Comparison of ENCODE assay signal across 8 cellular contexts in the genomic region with DNA sequence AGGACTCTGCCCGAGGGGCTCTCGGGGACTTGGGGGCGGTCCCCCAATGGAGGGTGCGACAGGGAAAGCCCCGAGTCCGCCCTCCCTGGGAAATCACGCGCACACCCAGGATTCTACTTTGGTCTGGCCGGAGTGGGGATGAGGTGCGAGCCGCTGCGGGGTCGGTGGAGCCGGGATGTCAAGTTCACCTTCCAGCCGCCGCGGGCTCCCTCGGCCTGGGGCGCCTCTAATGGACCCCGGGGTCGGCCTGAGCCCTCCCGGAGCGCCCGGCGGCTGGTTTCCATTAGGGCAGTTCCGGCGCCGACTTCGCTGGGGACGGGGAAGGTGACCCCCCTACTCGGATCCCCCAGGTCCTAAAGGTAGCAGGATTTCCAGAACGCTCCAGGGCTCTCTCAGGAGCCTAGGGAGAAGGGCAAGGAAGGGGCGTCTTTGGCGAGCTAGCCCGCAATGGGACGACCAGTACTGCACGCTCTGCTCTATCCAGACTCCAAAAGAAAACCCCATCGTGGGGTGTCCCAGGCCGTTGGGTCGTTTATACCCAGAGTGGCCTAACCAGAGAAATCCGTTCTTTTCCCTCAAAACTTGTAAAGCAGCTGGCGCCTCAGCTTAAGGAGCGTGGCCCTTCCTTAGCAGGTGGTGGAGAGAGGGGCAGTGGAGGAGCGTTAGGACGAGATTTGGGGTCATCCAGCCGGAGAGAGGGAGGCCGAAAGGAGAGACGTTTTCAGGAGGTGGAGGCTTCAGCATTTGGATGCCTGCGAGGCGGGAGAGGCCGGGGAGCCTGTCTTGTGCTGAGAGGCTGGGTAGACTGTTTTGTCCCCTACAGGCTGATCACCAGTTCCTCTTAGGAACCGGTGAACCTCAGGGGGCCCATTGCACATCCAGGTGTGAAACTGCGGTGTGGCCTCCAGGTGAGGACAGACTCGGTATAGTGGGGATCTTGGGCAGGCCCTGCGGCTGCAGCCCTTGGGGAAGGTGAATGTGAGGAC. TPM values are rescaled to one million over a fixed set of nuclear protein-coding genes. Genes with fewer than 3 reads are reported as not detected.
DNase-seq lines count a peak whose midpoint lies in the region; ATAC-seq and TF ChIP-seq lines count a peak whose summit lies in the region.

No MANE protein-coding gene starts in this region.

- POLR2A ChIA-PET in AG04449 (lab: Yijun Ruan, JAX): no interaction called here
- POLR2A ChIA-PET in RWPE1 (lab: Yijun Ruan, JAX; ENCODE audit: low non-redundant PET): no interaction called here
- POLR2A ChIA-PET in activated CD4-positive, alpha-beta T cell treated with anti-CD3 and anti-CD28 coated beads for 36 hours (lab: Charles Lee): no interaction called here

- H3K27ac Mint-ChIP-seq in natural killer cell treated with Interleukin-12 subunit alpha and Interleukin-12 subunit beta and Interleukin-15 and Interleukin-18, amount 100 ng/mL, for 72 hours: no peak overlapping the region
- H3K27ac Mint-ChIP-seq in activated CD4-positive, alpha-beta T cell treated with anti-CD3 and anti-CD28 coated beads for 36 hours: no peak overlapping the region

- DNase-seq in AG04449 (ENCODE audit: low read depth, low spot score) (no peak), NCI-H2227 (lab: John Stamatoyannopoulos, UW; ENCODE audit: unreplicated experiment) (peak; percentile 67), epithelial cell of proximal tubule (ENCODE audit: low read depth) (no peak), RKO (ENCODE audit: low spot score) (no peak), UCSD-AML1 (lab: John Stamatoyannopoulos, UW; ENCODE audit: unreplicated experiment) (no peak), RWPE1 (ENCODE audit: low spot score) (no peak)
- DNase-seq in natural killer cell treated with Interleukin-12 subunit alpha and Interleukin-12 subunit beta and Interleukin-15 and Interleukin-18, amount 100 ng/mL, for 72 hours (ENCODE audit: low spot score): peak; percentile 48
- no peak for DNase-seq in activated CD4-positive, alpha-beta T cell treated with anti-CD3 and anti-CD28 coated beads for 36 hours

- no peaks in the 10 kb centered on the region for H3K36me3 Mint-ChIP-seq in natural killer cell treated with Interleukin-12 subunit alpha and Interleukin-12 subunit beta and Interleukin-15 and Interleukin-18, amount 100 ng/mL, for 72 hours
- no peaks in the 10 kb centered on the region for H3K36me3 Mint-ChIP-seq in activated CD4-positive, alpha-beta T cell treated with anti-CD3 and anti-CD28 coated beads for 36 hours (ENCODE audit: low read depth)

- intact Hi-C loops in activated CD4-positive, alpha-beta T cell treated with anti-CD3 and anti-CD28 coated beads for 36 hours (cut with DNase I, micrococcal nuclease): loop anchor here in 1 of 2 experiments (5.0 kb wide), 1 partner anchor 37 kb away; no protein-coding TSS in a partner anchor

- TF ChIP-seq CTCF in AG04449 (IDR thresholded peaks at IDR 0.05; ENCODE audit: insufficient read depth, low read length, missing control alignments) (no peak), epithelial cell of proximal tubule (conservative IDR thresholded peaks at IDR 0.05; ENCODE audit: low read depth, low read length) (no peak), RWPE1 (conservative IDR thresholded peaks at IDR 0.05; ENCODE audit: low read depth) (no peak)

- no peak for ATAC-seq in natural killer cell treated with Interleukin-12 subunit alpha and Interleukin-12 subunit beta and Interleukin-15 and Interleukin-18, amount 100 ng/mL, for 72 hours
- no peak for ATAC-seq in activated CD4-positive, alpha-beta T cell treated with anti-CD3 and anti-CD28 coated beads for 36 hours

- CTCF ChIA-PET in AG04449 (lab: Yijun Ruan, JAX): interaction anchor here (2.3 kb wide), 1 partner anchor 38 kb away, joined by 6 read pairs; no protein-coding TSS in a partner anchor
- CTCF ChIA-PET in RWPE1 (lab: Yijun Ruan, JAX): no interaction called here
- CTCF ChIA-PET in activated CD4-positive, alpha-beta T cell treated with anti-CD3 and anti-CD28 coated beads for 36 hours (lab: Charles Lee): interaction anchor here (1.1 to 1.6 kb wide), 2 partner anchors 8 to 39 kb away, joined by 4 to 5 read pairs; no protein-coding TSS in a partner anchor

- H3K9me3 Mint-ChIP-seq in natural killer cell treated with Interleukin-12 subunit alpha and Interleukin-12 subunit beta and Interleukin-15 and Interleukin-18, amount 100 ng/mL, for 72 hours: no peaks in the 10 kb centered on the region
- H3K9me3 Mint-ChIP-seq in activated CD4-positive, alpha-beta T cell treated with anti-CD3 and anti-CD28 coated beads for 36 hours (ENCODE audit: low read depth): no peaks in the 10 kb centered on the region

- H3K27me3 Mint-ChIP-seq in natural killer cell treated with Interleukin-12 subunit alpha and Interleukin-12 subunit beta and Interleukin-15 and Interleukin-18, amount 100 ng/mL, for 72 hours: peaks cover 36 to 45% of the 10 kb centered on the region in 2 donors
- peaks cover 37% of the 10 kb centered on the region for H3K27me3 Mint-ChIP-seq in activated CD4-positive, alpha-beta T cell treated with anti-CD3 and anti-CD28 coated beads for 36 hours

- H3K4me3 ChIP-seq in AG04449 (ENCODE audit: low read depth, low read length) (peak overlapping the region; percentile 29), epithelial cell of proximal tubule (ENCODE audit: low read depth, low read length) (peak overlapping the region; percentile 47)

- peaks cover 12 to 15% of the 10 kb centered on the region in 2 donors for H3K4me1 Mint-ChIP-seq in natural killer cell treated with Interleukin-12 subunit alpha and Interleukin-12 subunit beta and Interleukin-15 and Interleukin-18, amount 100 ng/mL, for 72 hours (ENCODE audit: low read depth in 2 of 2)
- peaks cover 38% of the 10 kb centered on the region for H3K4me1 Mint-ChIP-seq in activated CD4-positive, alpha-beta T cell treated with anti-CD3 and anti-CD28 coated beads for 36 hours

- no peak overlapping the region for H3K27ac ChIP-seq in RWPE1

- H3K4me3 Mint-ChIP-seq in natural killer cell treated with Interleukin-12 subunit alpha and Interleukin-12 subunit beta and Interleukin-15 and Interleukin-18, amount 100 ng/mL, for 72 hours: no peak overlapping the region
- no peak overlapping the region for H3K4me3 Mint-ChIP-seq in activated CD4-positive, alpha-beta T cell treated with anti-CD3 and anti-CD28 coated beads for 36 hours

RNA-seq across cellular contexts. Expression of a gene that starts 0.9 kb away (rescaled TPM):
- 0.07 and 3.1 TPM in 2 replicates for total RNA-seq in epithelial cell of proximal tubule
- total RNA-seq in natural killer cell treated with Interleukin-12 subunit alpha and Interleukin-12 subunit beta and Interleukin-15 and Interleukin-18, amount 100 ng/mL, for 72 hours: not detected
- not detected for total RNA-seq in activated CD4-positive, alpha-beta T cell treated with anti-CD3 and anti-CD28 coated beads for 36 hours

RNA-seq across cellular contexts. Expression of a gene that starts 29.2 kb away (rescaled TPM):
- total RNA-seq in epithelial cell of proximal tubule: not detected in 2 replicates
- total RNA-seq in natural killer cell treated with Interleukin-12 subunit alpha and Interleukin-12 subunit beta and Interleukin-15 and Interleukin-18, amount 100 ng/mL, for 72 hours: not detected
- total RNA-seq in activated CD4-positive, alpha-beta T cell treated with anti-CD3 and anti-CD28 coated beads for 36 hours: under 1 TPM in 1 of 2 experiments, not detected in 1; 0.11 TPM

Comparison
In these comparisons a context has a peak if more than half of its experiments do, and no peak if none do; other contexts are left out.
1. DNase-seq: peak in NCI-H2227 (single experiment) and natural killer cell treated with Interleukin-12 subunit alpha and Interleukin-12 subunit beta and Interleukin-15 and Interleukin-18, amount 100 ng/mL, for 72 hours (single experiment); none in AG04449 (single experiment), epithelial cell of proximal tubule (single experiment), RKO (single experiment), UCSD-AML1 (single experiment), RWPE1 (single experiment) and activated CD4-positive, alpha-beta T cell treated with anti-CD3 and anti-CD28 coated beads for 36 hours (single experiment).